ENCODE assay signal across 8 cellular contexts in genomic region chrX:15749642-15750610, GRCh38. TPM values are rescaled to one million over a fixed set of nuclear protein-coding genes. Genes with fewer than 3 reads are reported as not detected.
A peak's percentile ranks its signal among the peaks of the same experiment; 100 is the strongest.
DNase-seq lines count a peak whose midpoint lies in the region; ATAC-seq, FAIRE-seq and TF ChIP-seq lines count a peak whose summit lies in the region.

No MANE protein-coding gene starts in this region.

- no peak for TF ChIP-seq CTCF in type B pancreatic cell (conservative IDR thresholded peaks at IDR 0.05)

- no peak for FAIRE-seq in RCC 7860 (lab: Jason Lieb, UNC)

- H3K4me1 Mint-ChIP-seq in activated CD4-positive, alpha-beta memory T cell treated with anti-CD3 and anti-CD28 coated beads, Interleukin-2, amount 10 ng/mL, durations not matched to agents 7 days and 5 days = peaks cover 68% of the 10 kb centered on the region
- peaks cover 42% of the 10 kb centered on the region for H3K4me1 Mint-ChIP-seq in type B pancreatic cell (ENCODE audit: unreplicated experiment)

- peak; percentile 84 for ATAC-seq in HG03196 (IDR thresholded peaks at IDR 0.05; ENCODE audit: unreplicated experiment)

- H3K27ac Mint-ChIP-seq in activated CD4-positive, alpha-beta memory T cell treated with anti-CD3 and anti-CD28 coated beads, Interleukin-2, amount 10 ng/mL, durations not matched to agents 7 days and 5 days = peak overlapping the region; percentile 99
- H3K27ac Mint-ChIP-seq in type B pancreatic cell = peak overlapping the region; percentile 61

- H3K9me3 Mint-ChIP-seq in activated CD4-positive, alpha-beta memory T cell treated with anti-CD3 and anti-CD28 coated beads, Interleukin-2, amount 10 ng/mL, durations not matched to agents 7 days and 5 days = no peaks in the 10 kb centered on the region
- H3K9me3 Mint-ChIP-seq in type B pancreatic cell = no peaks in the 10 kb centered on the region

- H3K36me3 Mint-ChIP-seq in activated CD4-positive, alpha-beta memory T cell treated with anti-CD3 and anti-CD28 coated beads, Interleukin-2, amount 10 ng/mL, durations not matched to agents 7 days and 5 days (ENCODE audit: low read depth) = peaks cover 39% of the 10 kb centered on the region
- peaks cover 8% of the 10 kb centered on the region for H3K36me3 Mint-ChIP-seq in type B pancreatic cell

- H3K27me3 Mint-ChIP-seq in activated CD4-positive, alpha-beta memory T cell treated with anti-CD3 and anti-CD28 coated beads, Interleukin-2, amount 10 ng/mL, durations not matched to agents 7 days and 5 days = no peaks in the 10 kb centered on the region
- H3K27me3 Mint-ChIP-seq in type B pancreatic cell = no peaks in the 10 kb centered on the region

- CTCF ChIA-PET in activated CD4-positive, alpha-beta memory T cell treated with anti-CD3 and anti-CD28 coated beads, Interleukin-2, amount 10 ng/mL, durations not matched to agents 7 days and 5 days (lab: Charles Lee) = interaction anchor here (1.8 to 1.9 kb wide), 2 partner anchors 11 to 12 kb away, joined by 3 to 26 read pairs; partner anchors contain the start of gene CA5B

- DNase-seq in stimulated activated CD4-positive, alpha-beta T cell treated with anti-CD3 and anti-CD28 coated beads, Interleukin-4, amount 100 ng/mL, for 24 hours = peak; percentile 8
- DNase-seq in stimulated activated CD4-positive, alpha-beta T cell treated with anti-CD3 and anti-CD28 coated beads, Interleukin-4, amount 100 ng/mL, for 4 hours = no peak
- DNase-seq in activated CD4-positive, alpha-beta memory T cell treated with anti-CD3 and anti-CD28 coated beads, Interleukin-2, amount 10 ng/mL, durations not matched to agents 7 days and 5 days = peak; percentile 39
- DNase-seq in hepatic stellate cell (ENCODE audit: low spot score) = peak; percentile 13
- no peak for DNase-seq in type B pancreatic cell (ENCODE audit: extremely low spot score, unreplicated experiment)
- DNase-seq in T-helper 9 cell = no peak
- no peak for DNase-seq in RCC 7860 (ENCODE audit: low spot score)

- peak overlapping the region; percentile 66 for H3K4me3 Mint-ChIP-seq in activated CD4-positive, alpha-beta memory T cell treated with anti-CD3 and anti-CD28 coated beads, Interleukin-2, amount 10 ng/mL, durations not matched to agents 7 days and 5 days
- no peak overlapping the region for H3K4me3 Mint-ChIP-seq in type B pancreatic cell

- POLR2A ChIA-PET in activated CD4-positive, alpha-beta memory T cell treated with anti-CD3 and anti-CD28 coated beads, Interleukin-2, amount 10 ng/mL, durations not matched to agents 7 days and 5 days (lab: Charles Lee) = interaction anchor here (0.9 to 14.0 kb wide), 11 partner anchors 10 to 416 kb away, joined by 3 to 228 read pairs (median 8); partner anchors contain the start of genes AP1S2, CA5B and ZRSR2

RNA-seq across cellular contexts. Expression of gene CA5B, which starts 11.9 kb away (rescaled TPM):
- 10 to 100 TPM; 26.1 to 31.7 TPM for total RNA-seq in activated CD4-positive, alpha-beta memory T cell treated with anti-CD3 and anti-CD28 coated beads, Interleukin-2, amount 10 ng/mL, durations not matched to agents 7 days and 5 days
- 16.7 and 25.1 TPM in 2 replicates for total RNA-seq in type B pancreatic cell (ENCODE audit: low replicate concordance)

RNA-seq across cellular contexts. Expression of gene ZRSR2, which starts 40.4 kb away (rescaled TPM):
- total RNA-seq in activated CD4-positive, alpha-beta memory T cell treated with anti-CD3 and anti-CD28 coated beads, Interleukin-2, amount 10 ng/mL, durations not matched to agents 7 days and 5 days = 10 to 100 TPM; 21.9 to 24.2 TPM
- 15.5 and 16.6 TPM in 2 replicates for total RNA-seq in type B pancreatic cell (ENCODE audit: low replicate concordance)

Comparison
In these comparisons a context has a peak if more than half of its experiments do, and no peak if none do; other contexts are left out.
1. DNase-seq: peak in stimulated activated CD4-positive, alpha-beta T cell treated with anti-CD3 and anti-CD28 coated beads, Interleukin-4, amount 100 ng/mL, for 24 hours (single experiment), activated CD4-positive, alpha-beta memory T cell treated with anti-CD3 and anti-CD28 coated beads, Interleukin-2, amount 10 ng/mL, durations not matched to agents 7 days and 5 days (single experiment) and hepatic stellate cell (single experiment); none in stimulated activated CD4-positive, alpha-beta T cell treated with anti-CD3 and anti-CD28 coated beads, Interleukin-4, amount 100 ng/mL, for 4 hours (0 of 2), type B pancreatic cell (single experiment), T-helper 9 cell (single experiment) and RCC 7860 (single experiment).